Comparison of ENCODE assay signal across 19 cellular contexts in genomic region chr20:11952621-11953020, GRCh38.
"Had no signal": no experiment of that assay in that cellular context is flagged by ENCODE, and none has a peak within 500 bp of the region (broad histone marks: within the 10 kb centered on the region; RNA-seq: fewer than 3 reads in every experiment).

No MANE protein-coding gene starts in this region.

- H3K9me3 ChIP-seq: esophagus muscularis mucosa, neutrophil, upper lobe of right lung had no signal

- H3K4me3 ChIP-seq: esophagus muscularis mucosa, lung, upper lobe of right lung had no signal

- H3K36me3 Mint-ChIP-seq: natural killer cell treated with Interleukin-12 subunit alpha and Interleukin-12 subunit beta and Interleukin-15 and Interleukin-18, amount 100 ng/mL, for 72 hours had no signal

- H3K27me3 Mint-ChIP-seq: natural killer cell treated with Interleukin-12 subunit alpha and Interleukin-12 subunit beta and Interleukin-15 and Interleukin-18, amount 100 ng/mL, for 72 hours; T-helper 17 cell had no signal

- H3K4me3 Mint-ChIP-seq: activated T-cell treated with anti-CD3 and anti-CD28 coated beads, Interleukin-2, amount 50 U/mL, for 72 hours; natural killer cell treated with Interleukin-12 subunit alpha and Interleukin-12 subunit beta and Interleukin-15 and Interleukin-18, amount 100 ng/mL, for 72 hours; T-helper 17 cell had no signal

- H3K4me1 Mint-ChIP-seq: T-helper 17 cell had no signal

- H3K4me1 ChIP-seq: foreskin keratinocyte, parathyroid adenoma, upper lobe of right lung had no signal

- H3K36me3 ChIP-seq: esophagus muscularis mucosa, neutrophil, upper lobe of right lung had no signal

- H3K27me3 ChIP-seq: esophagus muscularis mucosa, foreskin keratinocyte, neutrophil, upper lobe of right lung had no signal

- H3K27ac Mint-ChIP-seq: activated naive CD4-positive, alpha-beta T cell treated with anti-CD3 and anti-CD28 coated beads, Interleukin-2, amount 50 U/mL, for 72 hours; activated T-cell treated with anti-CD3 and anti-CD28 coated beads, Interleukin-2, amount 50 U/mL, for 72 hours; natural killer cell treated with Interleukin-12 subunit alpha and Interleukin-12 subunit beta and Interleukin-15 and Interleukin-18, amount 100 ng/mL, for 72 hours; T-helper 17 cell had no signal

- DNase-seq: activated CD4-positive, alpha-beta T cell treated with anti-CD3 and anti-CD28 coated beads for 1 hour; activated CD8-positive, alpha-beta memory T cell treated with anti-CD3 and anti-CD28 coated beads for 24 hours; activated effector memory CD4-positive, alpha-beta T cell treated with anti-CD3 and anti-CD28 coated beads, Interleukin-2, amount 50 U/mL, for 16 hours; activated T-cell treated with anti-CD3 and anti-CD28 coated beads, Interleukin-2, amount 50 U/mL, for 72 hours; amniotic stem cell; effector CD8-positive, alpha-beta T cell; foreskin keratinocyte; hippocampal formation; islet precursor cell; stimulated activated CD8-positive, alpha-beta memory T cell treated with anti-CD3 and anti-CD28 coated beads, Interleukin-4, amount 100 ng/mL, for 48 hours; stimulated activated naive CD4-positive, alpha-beta T cell; T-helper 17 cell; upper lobe of right lung had no signal
